ENCODE assay signal across 9 cellular contexts in the genomic region with DNA sequence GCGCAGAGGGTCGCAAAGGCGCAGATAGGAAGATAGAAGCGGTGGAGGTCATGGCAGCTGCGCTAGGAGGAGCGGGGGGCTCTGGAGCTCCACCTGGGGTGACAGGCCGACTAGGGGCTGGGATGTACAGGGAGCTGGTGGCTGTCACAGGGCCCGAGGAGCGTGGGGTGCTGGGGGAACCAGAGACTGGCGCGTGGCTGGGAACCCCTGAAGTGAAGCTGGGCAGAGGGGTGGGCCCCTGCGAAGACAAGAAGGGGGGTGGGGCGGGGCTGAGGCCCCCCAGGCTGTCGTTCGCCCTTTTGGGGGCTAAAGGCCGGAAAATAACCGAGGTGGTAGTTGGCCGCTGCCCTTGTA. TPM values are rescaled to one million over a fixed set of nuclear protein-coding genes. Genes with fewer than 3 reads are reported as not detected.
DNase-seq lines count a peak whose midpoint lies in the region; ATAC-seq and TF ChIP-seq lines count a peak whose summit lies in the region.
"Had no signal": no experiment of that assay in that cellular context is flagged by ENCODE, and none has a peak within 500 bp of the region (broad histone marks: within the 10 kb centered on the region; RNA-seq: fewer than 3 reads in every experiment).

No MANE protein-coding gene starts in this region.

- no peak overlapping the region for H3K27ac Mint-ChIP-seq in activated CD4-positive, alpha-beta memory T cell treated with anti-CD3 and anti-CD28 coated beads for 36 hours
- no peak overlapping the region for H3K27ac Mint-ChIP-seq in activated CD4-positive, alpha-beta memory T cell treated with anti-CD3 and anti-CD28 coated beads, Interleukin-2, amount 10 ng/mL, durations not matched to agents 7 days and 5 days
- H3K27ac Mint-ChIP-seq in memory B cell, result peak overlapping the region; percentile 63

- peaks cover 17% of the 10 kb centered on the region for H3K4me1 Mint-ChIP-seq in activated CD4-positive, alpha-beta memory T cell treated with anti-CD3 and anti-CD28 coated beads for 36 hours (ENCODE audit: low read depth)
- peaks cover 21% of the 10 kb centered on the region for H3K4me1 Mint-ChIP-seq in activated CD4-positive, alpha-beta memory T cell treated with anti-CD3 and anti-CD28 coated beads, Interleukin-2, amount 10 ng/mL, durations not matched to agents 7 days and 5 days
- H3K4me1 Mint-ChIP-seq in memory B cell, result peaks cover 15% of the 10 kb centered on the region

- POLR2A ChIA-PET in activated CD4-positive, alpha-beta memory T cell treated with anti-CD3 and anti-CD28 coated beads for 36 hours (lab: Charles Lee), result interaction anchor here (0.6 kb wide), 1 partner anchor 110 kb away, joined by 5 read pairs; no protein-coding TSS in a partner anchor
- POLR2A ChIA-PET in activated CD4-positive, alpha-beta memory T cell treated with anti-CD3 and anti-CD28 coated beads, Interleukin-2, amount 10 ng/mL, durations not matched to agents 7 days and 5 days (lab: Charles Lee), result no interaction called here

- peak overlapping the region; percentile 20 for H3K4me3 Mint-ChIP-seq in activated CD4-positive, alpha-beta memory T cell treated with anti-CD3 and anti-CD28 coated beads for 36 hours
- H3K4me3 Mint-ChIP-seq in activated CD4-positive, alpha-beta memory T cell treated with anti-CD3 and anti-CD28 coated beads, Interleukin-2, amount 10 ng/mL, durations not matched to agents 7 days and 5 days, result no peak overlapping the region
- H3K4me3 Mint-ChIP-seq in memory B cell, result peak overlapping the region; percentile 71

- intact Hi-C loops in activated CD4-positive, alpha-beta memory T cell treated with anti-CD3 and anti-CD28 coated beads for 36 hours (cut with micrococcal nuclease), result no loop called here

- H3K27me3 Mint-ChIP-seq in activated CD4-positive, alpha-beta memory T cell treated with anti-CD3 and anti-CD28 coated beads for 36 hours, result no peaks in the 10 kb centered on the region
- H3K27me3 Mint-ChIP-seq in activated CD4-positive, alpha-beta memory T cell treated with anti-CD3 and anti-CD28 coated beads, Interleukin-2, amount 10 ng/mL, durations not matched to agents 7 days and 5 days, result peaks cover 8% of the 10 kb centered on the region
- H3K27me3 Mint-ChIP-seq in memory B cell, result peaks cover 7% of the 10 kb centered on the region

- H3K36me3 ChIP-seq in thoracic aorta, result no peaks in the 10 kb centered on the region

- CTCF ChIA-PET in activated CD4-positive, alpha-beta memory T cell treated with anti-CD3 and anti-CD28 coated beads for 36 hours (lab: Charles Lee), result interaction anchor here (1.2 to 13.2 kb wide), 2 partner anchors 118 to 384 kb away, joined by 3 to 219 read pairs; no protein-coding TSS in a partner anchor
- CTCF ChIA-PET in activated CD4-positive, alpha-beta memory T cell treated with anti-CD3 and anti-CD28 coated beads, Interleukin-2, amount 10 ng/mL, durations not matched to agents 7 days and 5 days (lab: Charles Lee), result interaction anchor here (1.3 to 2.6 kb wide), 2 partner anchors 118 to 121 kb away, joined by 3 to 7 read pairs; no protein-coding TSS in a partner anchor

- ATAC-seq in memory B cell (ENCODE audit: low read depth), result peak; percentile 9
- no peak for ATAC-seq in thoracic aorta (ENCODE audit: insufficient number of reproducible peaks, low FRiP score, low read depth)
- no peak for ATAC-seq in HG02938 (IDR thresholded peaks at IDR 0.05; ENCODE audit: unreplicated experiment)
- ATAC-seq: HCT116 had no signal

- TF ChIP-seq CTCF in cardiac fibroblast (IDR thresholded peaks at IDR 0.05; ENCODE audit: low read depth, low read length) (no peak), thoracic aorta (IDR thresholded peaks at IDR 0.05) (no peak)

- H3K27ac ChIP-seq in thoracic aorta, result peak overlapping the region; percentile 31 to 50

- H3K36me3 Mint-ChIP-seq in activated CD4-positive, alpha-beta memory T cell treated with anti-CD3 and anti-CD28 coated beads for 36 hours, result no peaks in the 10 kb centered on the region
- no peaks in the 10 kb centered on the region for H3K36me3 Mint-ChIP-seq in activated CD4-positive, alpha-beta memory T cell treated with anti-CD3 and anti-CD28 coated beads, Interleukin-2, amount 10 ng/mL, durations not matched to agents 7 days and 5 days (ENCODE audit: low read depth)
- no peaks in the 10 kb centered on the region for H3K36me3 Mint-ChIP-seq in memory B cell

- peaks cover 11 to 35% of the 10 kb centered on the region in 2 donors for H3K4me1 ChIP-seq in thoracic aorta (ENCODE audit: control insufficient read depth in 1 of 2, low read depth in 2 of 2)

- no peaks in the 10 kb centered on the region for H3K27me3 ChIP-seq in thoracic aorta (replicated peaks; ENCODE audit: insufficient read depth)

- peak overlapping the region; percentile 51 to 59 for H3K4me3 ChIP-seq in cardiac fibroblast (replicated peaks in 1 of 2; ENCODE audit: low read depth in 2 of 2, low read length in 2 of 2)
- H3K4me3 ChIP-seq in thoracic aorta, result peak overlapping the region; percentile 97

- DNase-seq in activated CD4-positive, alpha-beta memory T cell treated with anti-CD3 and anti-CD28 coated beads for 36 hours, result no peak
- DNase-seq in activated CD4-positive, alpha-beta memory T cell treated with anti-CD3 and anti-CD28 coated beads, Interleukin-2, amount 10 ng/mL, durations not matched to agents 7 days and 5 days, result no peak
- DNase-seq in cardiac fibroblast (ENCODE audit: low read depth in 2 of 2) (no peak), memory B cell (ENCODE audit: low spot score in 2 of 2) (no peak), thoracic aorta (ENCODE audit: low spot score) (no peak), mucosa of gallbladder (ENCODE audit: low spot score) (no peak)
- no peak for DNase-seq in activated CD4-positive, CD25-positive, alpha-beta regulatory T cell treated with anti-CD3 and anti-CD28 coated beads, Interleukin-2, amount 50 U/mL, for 72 hours

- H3K9me3 ChIP-seq in thoracic aorta, result no peaks in the 10 kb centered on the region

- no peaks in the 10 kb centered on the region for H3K9me3 Mint-ChIP-seq in activated CD4-positive, alpha-beta memory T cell treated with anti-CD3 and anti-CD28 coated beads for 36 hours
- no peaks in the 10 kb centered on the region for H3K9me3 Mint-ChIP-seq in activated CD4-positive, alpha-beta memory T cell treated with anti-CD3 and anti-CD28 coated beads, Interleukin-2, amount 10 ng/mL, durations not matched to agents 7 days and 5 days
- H3K9me3 Mint-ChIP-seq in memory B cell, result no peaks in the 10 kb centered on the region

RNA-seq across cellular contexts. Expression of gene MYOZ1, which starts 6.6 kb away (rescaled TPM):
- not detected for total RNA-seq in activated CD4-positive, alpha-beta memory T cell treated with anti-CD3 and anti-CD28 coated beads for 36 hours
- total RNA-seq in activated CD4-positive, alpha-beta memory T cell treated with anti-CD3 and anti-CD28 coated beads, Interleukin-2, amount 10 ng/mL, durations not matched to agents 7 days and 5 days, result not detected
- total RNA-seq in thoracic aorta (10 to 100 TPM in 1 of 2 donors, 1 to 10 TPM in 1; 5.9 to 14.2 TPM), mucosa of gallbladder (0.52 TPM)

RNA-seq across cellular contexts. Expression of gene SYNPO2L, which starts 8.0 kb away (rescaled TPM):
- not detected for total RNA-seq in activated CD4-positive, alpha-beta memory T cell treated with anti-CD3 and anti-CD28 coated beads for 36 hours
- not detected for total RNA-seq in activated CD4-positive, alpha-beta memory T cell treated with anti-CD3 and anti-CD28 coated beads, Interleukin-2, amount 10 ng/mL, durations not matched to agents 7 days and 5 days
- total RNA-seq in thoracic aorta, result not detected
- total RNA-seq in mucosa of gallbladder, result 0.49 TPM

RNA-seq across cellular contexts. Expression of gene AGAP5, which starts 50.1 kb away (rescaled TPM):
- 1 to 10 TPM; 7.1 to 7.7 TPM for total RNA-seq in activated CD4-positive, alpha-beta memory T cell treated with anti-CD3 and anti-CD28 coated beads for 36 hours
- 1 to 10 TPM; 8.1 to 9.3 TPM for total RNA-seq in activated CD4-positive, alpha-beta memory T cell treated with anti-CD3 and anti-CD28 coated beads, Interleukin-2, amount 10 ng/mL, durations not matched to agents 7 days and 5 days
- 10 to 100 TPM in 1 of 2 donors, 1 to 10 TPM in 1; 4.5 to 10.9 TPM for total RNA-seq in thoracic aorta
- 8.2 TPM for total RNA-seq in mucosa of gallbladder

RNA-seq across cellular contexts. Expression of gene USP54, which starts 56.7 kb away (rescaled TPM):
- 1 to 10 TPM; 4.9 to 5.3 TPM for total RNA-seq in activated CD4-positive, alpha-beta memory T cell treated with anti-CD3 and anti-CD28 coated beads for 36 hours
- total RNA-seq in activated CD4-positive, alpha-beta memory T cell treated with anti-CD3 and anti-CD28 coated beads, Interleukin-2, amount 10 ng/mL, durations not matched to agents 7 days and 5 days, result 1 to 10 TPM; 3.0 to 3.4 TPM
- total RNA-seq in thoracic aorta (10 to 100 TPM; 20.1 to 45.1 TPM), mucosa of gallbladder (65.2 TPM)
